ENCODE assay signal across 24 cellular contexts in genomic region chr10:30124706-30125105, GRCh38.
A peak's percentile ranks its signal among the peaks of the same experiment; 100 is the strongest.
DNase-seq lines count a peak whose midpoint lies in the region; ATAC-seq, FAIRE-seq and TF ChIP-seq lines count a peak whose summit lies in the region.
"Had no signal": no experiment of that assay in that cellular context is flagged by ENCODE, and none has a peak within 500 bp of the region (broad histone marks: within the 10 kb centered on the region; RNA-seq: fewer than 3 reads in every experiment).

No MANE protein-coding gene starts in this region.

- DNase-seq in HT1080 (ENCODE audit: low read depth) (peak; percentile 25), endothelial cell of umbilical vein (ENCODE audit: low read depth, low spot score) (peak; percentile 50), lung microvascular endothelial cell (ENCODE audit: low read depth in 2 of 2) (peak; percentile 28 to 74), NCI-H187 treated with DMSO at 0.1 percent for 48 hours (lab: John Stamatoyannopoulos, UW) (no peak), AG20443 (ENCODE audit: low spot score) (no peak)
- DNase-seq: 8988T; ACHN; AML-193; Caco-2; Calu3; CD4-positive, alpha-beta T cell; CD8-positive, alpha-beta T cell; DMS79 treated with DMSO at 0.1 percent for 48 hours; EL; GDM1 had no signal

- POLR2A ChIA-PET in endothelial cell of umbilical vein (lab: Charles Lee): no interaction called here

- H4K20me1 ChIP-seq in endothelial cell of umbilical vein (replicated peaks; ENCODE audit: control insufficient read depth, extremely low read depth, insufficient read depth, low read length): no peaks in the 10 kb centered on the region
- H4K20me1 ChIP-seq: BLaER1 treated with 17β-estradiol and CSF1 and Interleukin-3, amounts not matched to agents 10 nM and 100 nM had no signal

- H3K27me3 ChIP-seq in endothelial cell of umbilical vein (ENCODE audit: control insufficient read depth in 2 of 2, insufficient read depth in 2 of 2, low read length in 2 of 2): no peaks in the 10 kb centered on the region
- H3K27me3 ChIP-seq: BLaER1 treated with 17β-estradiol and CSF1 and Interleukin-3, amounts not matched to agents 10 nM and 100 nM had no signal

- H3K4me2 ChIP-seq in endothelial cell of umbilical vein (ENCODE audit: insufficient read depth, low read length): peak overlapping the region; percentile 19

- no peak for TF ChIP-seq CTCF in endothelial cell of umbilical vein (IDR thresholded peaks at IDR 0.05; ENCODE audit: extremely low read depth in 1 of 2, insufficient read depth in 1 of 2, low read depth in 1 of 2, low read length in 2 of 2)

- H3K4me3 ChIP-seq in endothelial cell of umbilical vein (replicated peaks in 1 of 3; ENCODE audit: insufficient read depth in 1 of 3, low read depth in 1 of 3, low read length in 3 of 3): no peak overlapping the region
- H3K4me3 ChIP-seq: BLaER1 treated with 17β-estradiol and CSF1 and Interleukin-3, amounts not matched to agents 10 nM and 100 nM; GM12878 had no signal

- TF ChIP-seq POLR2A in endothelial cell of umbilical vein (IDR thresholded peaks at IDR 0.05; ENCODE audit: low read depth, low read length): no peak

- H3K4me1 ChIP-seq in endothelial cell of umbilical vein (ENCODE audit: control insufficient read depth, extremely low read depth, insufficient read depth, low read length): peaks cover 14% of the 10 kb centered on the region
- H3K4me1 ChIP-seq: Caco-2 had no signal

- FAIRE-seq in endothelial cell of umbilical vein (lab: Jason Lieb, UNC): peak; percentile 75
- FAIRE-seq: A204.1, D721Med, GM12878, GM12892, GM18507, GM19239 had no signal

- peak overlapping the region; percentile 14 for H2AFZ ChIP-seq in endothelial cell of umbilical vein (ENCODE audit: low read depth, low read length)

- no peak overlapping the region for H3K9ac ChIP-seq in endothelial cell of umbilical vein (replicated peaks; ENCODE audit: extremely low read depth, insufficient read depth, low read length)
- H3K9ac ChIP-seq: BLaER1 treated with 17β-estradiol and CSF1 and Interleukin-3, amounts not matched to agents 10 nM and 100 nM had no signal

- no peak for ATAC-seq in GM18861 (IDR thresholded peaks at IDR 0.05; ENCODE audit: unreplicated experiment)
- ATAC-seq: CD8-positive, alpha-beta T cell; GM12878 had no signal

- dilution Hi-C loops in endothelial cell of umbilical vein (cut with MboI; ENCODE audit: extremely low pct_ligation_motif_present, low sequenced_read_pairs): no loop called here

- no TSS peak for BruUV-seq in endothelial cell of umbilical vein (replicated peaks; lab: Mats Ljungman, UMichigan)

- peak overlapping the region; percentile 14 for H3K27ac ChIP-seq in endothelial cell of umbilical vein (ENCODE audit: insufficient read depth, low read depth, low read length)
- H3K27ac ChIP-seq: BLaER1 treated with 17β-estradiol and CSF1 and Interleukin-3, amounts not matched to agents 10 nM and 100 nM; C4-2B had no signal

- CTCF ChIA-PET in endothelial cell of umbilical vein (lab: Charles Lee): interaction anchor here (1.2 kb wide), 1 partner anchor 10 kb away, joined by 3 read pairs; no protein-coding TSS in a partner anchor

- H3K36me3 ChIP-seq in endothelial cell of umbilical vein (ENCODE audit: control insufficient read depth in 2 of 2, extremely low read depth in 1 of 2, insufficient read depth in 2 of 2, low read length in 2 of 2): no peaks in the 10 kb centered on the region
- H3K36me3 ChIP-seq: BLaER1 treated with 17β-estradiol and CSF1 and Interleukin-3, amounts not matched to agents 10 nM and 100 nM had no signal

- no peaks in the 10 kb centered on the region for H3K9me1 ChIP-seq in endothelial cell of umbilical vein (replicated peaks; ENCODE audit: control insufficient read depth, extremely low read depth, insufficient read depth, low read length)

- no peaks in the 10 kb centered on the region for H3K9me3 ChIP-seq in endothelial cell of umbilical vein (replicated peaks; ENCODE audit: control insufficient read depth, insufficient read depth, low read length)
- H3K9me3 ChIP-seq: Caco-2 had no signal

- intact Hi-C loops in endothelial cell of umbilical vein (cut with micrococcal nuclease): loop anchor here (2.0 kb wide), 1 partner anchor 62 kb away; no protein-coding TSS in a partner anchor

- H3K79me2 ChIP-seq in endothelial cell of umbilical vein (ENCODE audit: control insufficient read depth, insufficient read depth, low read length): no peaks in the 10 kb centered on the region

TF ChIP-seq in endothelial cell of umbilical vein, 7 proteins besides CTCF, POLR2A, EP300 and RAD21:
- TF ChIP-seq MAX (IDR thresholded peaks at IDR 0.05; ENCODE audit: insufficient read depth, insufficient read length) (no peak), POLR2AphosphoS5 (IDR thresholded peaks at IDR 0.05; ENCODE audit: insufficient read depth, low read depth, low read length) (no peak), EZH2 (IDR thresholded peaks at IDR 0.05; ENCODE audit: borderline replicate concordance, low read depth, low read length, severe bottlenecking) (no peak), FOS (IDR thresholded peaks at IDR 0.05; ENCODE audit: borderline replicate concordance, insufficient read depth, low read length) (peak; percentile 61), JUN (IDR thresholded peaks at IDR 0.05; ENCODE audit: borderline replicate concordance, insufficient read depth, insufficient read length, low read depth) (peak; percentile 60)

Comparison
In these comparisons a context has a peak if more than half of its experiments do, and no peak if none do; other contexts are left out.
1. DNase-seq: peak in HT1080 (single experiment), endothelial cell of umbilical vein (single experiment) and lung microvascular endothelial cell (2 of 2); none in NCI-H187 treated with DMSO at 0.1 percent for 48 hours (single experiment) and AG20443 (single experiment).